In genomic region chr10:84613336-84614021, GRCh38 we compare ENCODE assay signal across 9 cellular contexts.
DNase-seq lines count a peak whose midpoint lies in the region; ATAC-seq and TF ChIP-seq lines count a peak whose summit lies in the region.
"Had no signal": no experiment of that assay in that cellular context is flagged by ENCODE, and none has a peak within 500 bp of the region (broad histone marks: within the 10 kb centered on the region; RNA-seq: fewer than 3 reads in every experiment).

No MANE protein-coding gene starts in this region.

- intact Hi-C loops in esophagus muscularis mucosa (cut with DNase I) = no loop called here

- peak; percentile 75 for TF ChIP-seq RAD21 in SK-N-SH (IDR thresholded peaks at IDR 0.05; ENCODE audit: low read length)

- no peak for TF ChIP-seq POLR2A in esophagus muscularis mucosa (IDR thresholded peaks at IDR 0.05; ENCODE audit: low read depth)

- H3K27ac ChIP-seq in SK-N-SH (ENCODE audit: low read depth in 2 of 2, low read length in 1 of 2) (no peak overlapping the region), esophagus muscularis mucosa (replicated peaks in 1 of 4) (no peak overlapping the region), parathyroid adenoma (no peak overlapping the region)
- H3K27ac ChIP-seq: BLaER1 treated with 17β-estradiol and CSF1 and Interleukin-3, amounts not matched to agents 10 nM and 100 nM had no signal

- no peaks in the 10 kb centered on the region for H3K9me2 ChIP-seq in SK-N-SH

- TF ChIP-seq EP300 in SK-N-SH (IDR thresholded peaks at IDR 0.05; ENCODE audit: borderline replicate concordance in 1 of 2, low read depth in 1 of 2, low read length in 1 of 2) (no peak), esophagus muscularis mucosa (IDR thresholded peaks at IDR 0.05) (no peak)

- H3K9ac ChIP-seq in SK-N-SH = no peak overlapping the region
- no peak overlapping the region for H3K9ac ChIP-seq in parathyroid adenoma
- H3K9ac ChIP-seq: BLaER1 treated with 17β-estradiol and CSF1 and Interleukin-3, amounts not matched to agents 10 nM and 100 nM had no signal

- POLR2A ChIA-PET in SK-N-SH (lab: Yijun Ruan, JAX) = no interaction called here

- H3K79me2 ChIP-seq in SK-N-SH (ENCODE audit: insufficient read depth) = no peaks in the 10 kb centered on the region
- no peaks in the 10 kb centered on the region for H3K79me2 ChIP-seq in parathyroid adenoma

- H3K4me2 ChIP-seq in SK-N-SH (no peak overlapping the region), parathyroid adenoma (ENCODE audit: low read length) (no peak overlapping the region)
- H3K4me2 ChIP-seq: BLaER1 treated with 17β-estradiol and CSF1 and Interleukin-3, amounts not matched to agents 10 nM and 100 nM had no signal

- H3K9me3 ChIP-seq in SK-N-SH (no peaks in the 10 kb centered on the region), esophagus muscularis mucosa (peaks cover 0 to 15% (median 0%) of the 10 kb centered on the region in 4 donors), parathyroid adenoma (ENCODE audit: control insufficient read depth, low read length) (no peaks in the 10 kb centered on the region)

- H3K27me3 ChIP-seq in SK-N-SH (ENCODE audit: insufficient read depth) (no peaks in the 10 kb centered on the region), esophagus muscularis mucosa (peaks cover 0 to 11% (median 0%) of the 10 kb centered on the region in 4 donors), parathyroid adenoma (ENCODE audit: control insufficient read depth, insufficient read depth, low read length) (no peaks in the 10 kb centered on the region)
- H3K27me3 ChIP-seq: BLaER1 treated with 17β-estradiol and CSF1 and Interleukin-3, amounts not matched to agents 10 nM and 100 nM had no signal

- H3K4me3 ChIP-seq in SK-N-SH (ENCODE audit: low read depth in 2 of 2, low read length in 1 of 2) (peak overlapping the region in 1 of 2 experiments; percentile 43; a peak in 1 of 4 replicates), esophagus muscularis mucosa (no peak overlapping the region), parathyroid adenoma (ENCODE audit: low read depth, low read length) (no peak overlapping the region)
- H3K4me3 ChIP-seq: BLaER1 treated with 17β-estradiol and CSF1 and Interleukin-3, amounts not matched to agents 10 nM and 100 nM had no signal

- ATAC-seq in SK-N-SH treated with all-trans-retinoic acid at 6 μM for 48 hours = no peak
- peak; percentile 72 for ATAC-seq in HG03432 (IDR thresholded peaks at IDR 0.05; ENCODE audit: unreplicated experiment)
- ATAC-seq in HG02852 (IDR thresholded peaks at IDR 0.05; ENCODE audit: unreplicated experiment) = no peak

- H3F3A ChIP-seq in SK-N-SH (replicated peaks; ENCODE audit: insufficient read depth) = no peaks in the 10 kb centered on the region

- H2AFZ ChIP-seq in SK-N-SH (ENCODE audit: low read depth) = no peak overlapping the region
- no peak overlapping the region for H2AFZ ChIP-seq in parathyroid adenoma

- CTCF ChIA-PET in SK-N-SH (lab: Yijun Ruan, JAX) = interaction anchor here (0.5 to 2.6 kb wide), 35 partner anchors 8 to 1775 kb away, joined by 3 to 17 read pairs (median 4); no protein-coding TSS in a partner anchor

- H3K4me1 ChIP-seq in SK-N-SH (ENCODE audit: control insufficient read depth in 1 of 2, insufficient read depth in 2 of 2, low read depth in 1 of 2, low read length in 1 of 2) = no peaks in the 10 kb centered on the region; a peak in 1 of 4 replicates
- no peaks in the 10 kb centered on the region for H3K4me1 ChIP-seq in esophagus muscularis mucosa
- no peaks in the 10 kb centered on the region for H3K4me1 ChIP-seq in parathyroid adenoma
- H3K4me1 ChIP-seq: BLaER1 treated with 17β-estradiol and CSF1 and Interleukin-3, amounts not matched to agents 10 nM and 100 nM had no signal

- TF ChIP-seq CTCF in SK-N-SH (IDR thresholded peaks at IDR 0.05) (0 out of 2 replicates have a peak, but pooled peaks have one; percentile 17), esophagus muscularis mucosa (IDR thresholded peaks at IDR 0.05) (peak in 2 of 3 experiments; percentile 2 to 7), parathyroid adenoma (IDR thresholded peaks at IDR 0.05) (peak; percentile 29)

- no peaks in the 10 kb centered on the region for H4K20me1 ChIP-seq in SK-N-SH (ENCODE audit: insufficient read depth)
- H4K20me1 ChIP-seq: BLaER1 treated with 17β-estradiol and CSF1 and Interleukin-3, amounts not matched to agents 10 nM and 100 nM had no signal

- WGBS in SK-N-SH (ENCODE audit: low lambda C conversion rate) = 10% methylated on average over 5 of the region's 7 CpGs
- 26% methylated on average over 4 of the region's 7 CpGs for WGBS in esophagus muscularis mucosa

- H3K36me3 ChIP-seq in SK-N-SH (replicated peaks in 1 of 2; ENCODE audit: control insufficient read depth in 1 of 2, insufficient read depth in 2 of 2, low read length in 1 of 2) = no peaks in the 10 kb centered on the region
- H3K36me3 ChIP-seq in esophagus muscularis mucosa = no peaks in the 10 kb centered on the region
- no peaks in the 10 kb centered on the region for H3K36me3 ChIP-seq in parathyroid adenoma (ENCODE audit: control insufficient read depth, insufficient read depth, low read length)
- H3K36me3 ChIP-seq: BLaER1 treated with 17β-estradiol and CSF1 and Interleukin-3, amounts not matched to agents 10 nM and 100 nM had no signal

- DNase-seq in SK-N-SH (peak; percentile 63), NCI-H748 treated with DMSO at 0.1 percent for 48 hours (lab: John Stamatoyannopoulos, UW) (peak; percentile 38), esophagus muscularis mucosa (ENCODE audit: extremely low spot score) (no peak), cerebellar nuclear complex (lab: John Stamatoyannopoulos, UW) (no peak)

TF ChIP-seq in SK-N-SH, 30 proteins besides CTCF, POLR2A, EP300 and RAD21:
- TF ChIP-seq YY1 (IDR thresholded peaks at IDR 0.05; ENCODE audit: low read depth) (no peak), SMC3 (IDR thresholded peaks at IDR 0.05; ENCODE audit: low read depth, low read length) (peak; percentile 24; the same call in 1 of the 2 replicates)
TF ChIP-seq in SK-N-SH: peak in this region for 1.

TF ChIP-seq in SK-N-SH treated with all-trans-retinoic acid at 6 μM for 48 hours, 23 proteins besides CTCF, POLR2A, EP300 and RAD21:
- no peak for TF ChIP-seq CSDC2 (CRISPR knock-in tag; IDR thresholded peaks at IDR 0.05)
TF ChIP-seq in SK-N-SH treated with all-trans-retinoic acid at 6 μM for 48 hours: peak in this region for 0.

Comparison
In these comparisons a context has a peak if more than half of its experiments do, and no peak if none do; other contexts are left out.
1. DNase-seq: peak in SK-N-SH (single experiment) and NCI-H748 treated with DMSO at 0.1 percent for 48 hours (single experiment); none in esophagus muscularis mucosa (single experiment) and cerebellar nuclear complex (0 of 2).
2. Peak in every context shown above with its lines, with median percentiles within 50 percentile points of each other: CTCF ChIP-seq.